Comparison of ENCODE assay signal across 1 cellular context in genomic region chr2:222653280-222653679, GRCh38.
TF ChIP-seq lines count a peak whose summit lies in the region.

No MANE protein-coding gene starts in this region.

TF ChIP-seq in HEK293T, 16 proteins besides CTCF, POLR2A, EP300 and RAD21 (continued from another document):
- no peak for TF ChIP-seq PKNOX1 (IDR thresholded peaks at IDR 0.05)
- no peak for TF ChIP-seq TARDBP (IDR thresholded peaks at IDR 0.05)
TF ChIP-seq in HEK293T: peak in this region for 0.
